In genomic region chr4:7101692-7102515, GRCh38 we compare ENCODE assay signal across 1 cellular context.
TF ChIP-seq lines count a peak whose summit lies in the region.

No MANE protein-coding gene starts in this region.

TF ChIP-seq in HepG2, 621 proteins besides CTCF, POLR2A, EP300 and RAD21 (continued from another document):
- TF ChIP-seq MTF2 (CRISPR knock-in tag; IDR thresholded peaks at IDR 0.05; ENCODE audit: borderline replicate concordance), result no peak
- no peak for TF ChIP-seq NFE2L2 (IDR thresholded peaks at IDR 0.05; ENCODE audit: low read length)
- TF ChIP-seq, protein P1, sequence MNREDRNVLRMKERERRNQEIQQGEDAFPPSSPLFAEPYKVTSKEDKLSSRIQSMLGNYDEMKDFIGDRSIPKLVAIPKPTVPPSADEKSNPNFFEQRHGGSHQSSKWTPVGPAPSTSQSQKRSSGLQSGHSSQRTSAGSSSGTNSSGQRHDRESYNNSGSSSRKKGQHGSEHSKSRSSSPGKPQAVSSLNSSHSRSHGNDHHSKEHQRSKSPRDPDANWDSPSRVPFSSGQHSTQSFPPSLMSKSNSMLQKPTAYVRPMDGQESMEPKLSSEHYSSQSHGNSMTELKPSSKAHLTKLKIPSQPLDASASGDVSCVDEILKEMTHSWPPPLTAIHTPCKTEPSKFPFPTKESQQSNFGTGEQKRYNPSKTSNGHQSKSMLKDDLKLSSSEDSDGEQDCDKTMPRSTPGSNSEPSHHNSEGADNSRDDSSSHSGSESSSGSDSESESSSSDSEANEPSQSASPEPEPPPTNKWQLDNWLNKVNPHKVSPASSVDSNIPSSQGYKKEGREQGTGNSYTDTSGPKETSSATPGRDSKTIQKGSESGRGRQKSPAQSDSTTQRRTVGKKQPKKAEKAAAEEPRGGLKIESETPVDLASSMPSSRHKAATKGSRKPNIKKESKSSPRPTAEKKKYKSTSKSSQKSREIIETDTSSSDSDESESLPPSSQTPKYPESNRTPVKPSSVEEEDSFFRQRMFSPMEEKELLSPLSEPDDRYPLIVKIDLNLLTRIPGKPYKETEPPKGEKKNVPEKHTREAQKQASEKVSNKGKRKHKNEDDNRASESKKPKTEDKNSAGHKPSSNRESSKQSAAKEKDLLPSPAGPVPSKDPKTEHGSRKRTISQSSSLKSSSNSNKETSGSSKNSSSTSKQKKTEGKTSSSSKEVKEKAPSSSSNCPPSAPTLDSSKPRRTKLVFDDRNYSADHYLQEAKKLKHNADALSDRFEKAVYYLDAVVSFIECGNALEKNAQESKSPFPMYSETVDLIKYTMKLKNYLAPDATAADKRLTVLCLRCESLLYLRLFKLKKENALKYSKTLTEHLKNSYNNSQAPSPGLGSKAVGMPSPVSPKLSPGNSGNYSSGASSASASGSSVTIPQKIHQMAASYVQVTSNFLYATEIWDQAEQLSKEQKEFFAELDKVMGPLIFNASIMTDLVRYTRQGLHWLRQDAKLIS (CRISPR knock-in tag; IDR thresholded peaks at IDR 0.05), result no peak
- TF ChIP-seq ZSCAN9 (CRISPR knock-in tag; IDR thresholded peaks at IDR 0.05; ENCODE audit: borderline replicate concordance), result no peak
- TF ChIP-seq, protein P2, sequence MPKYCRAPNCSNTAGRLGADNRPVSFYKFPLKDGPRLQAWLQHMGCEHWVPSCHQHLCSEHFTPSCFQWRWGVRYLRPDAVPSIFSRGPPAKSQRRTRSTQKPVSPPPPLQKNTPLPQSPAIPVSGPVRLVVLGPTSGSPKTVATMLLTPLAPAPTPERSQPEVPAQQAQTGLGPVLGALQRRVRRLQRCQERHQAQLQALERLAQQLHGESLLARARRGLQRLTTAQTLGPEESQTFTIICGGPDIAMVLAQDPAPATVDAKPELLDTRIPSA (CRISPR knock-in tag; IDR thresholded peaks at IDR 0.05; ENCODE audit: borderline replicate concordance), result no peak
